Comparison of ENCODE assay signal across 8 cellular contexts in genomic region chr16:46673320-46674013, GRCh38. TPM values are rescaled to one million over a fixed set of nuclear protein-coding genes. Genes with fewer than 3 reads are reported as not detected.
A peak's percentile ranks its signal among the peaks of the same experiment; 100 is the strongest.
DNase-seq lines count a peak whose midpoint lies in the region; ATAC-seq, FAIRE-seq and TF ChIP-seq lines count a peak whose summit lies in the region.

No MANE protein-coding gene starts in this region.

- H3K27ac ChIP-seq in Karpas-422 (ENCODE audit: low read length) = no peak overlapping the region
- no peak overlapping the region for H3K27ac ChIP-seq in heart right ventricle

- H3K9me2 ChIP-seq in Karpas-422 (replicated peaks; ENCODE audit: insufficient read depth, low read length) = no peaks in the 10 kb centered on the region

- FAIRE-seq in RCC 7860 (lab: Jason Lieb, UNC) = no peak

- no peaks in the 10 kb centered on the region for H3K4me1 Mint-ChIP-seq in activated naive CD8-positive, alpha-beta T cell treated with anti-CD3 and anti-CD28 coated beads for 36 hours

- no peak overlapping the region for H3K27ac Mint-ChIP-seq in activated naive CD8-positive, alpha-beta T cell treated with anti-CD3 and anti-CD28 coated beads for 36 hours

- intact Hi-C loops in heart right ventricle (cut with DNase I) (loop anchor here in 9 of 10 donors (5.0 to 10.0 kb wide), 6 partner anchors 129 to 1491 kb away; no protein-coding TSS in a partner anchor), sciatic nerve (cut with DNase I) (no loop called here)

- H3K4me1 ChIP-seq in Karpas-422 (ENCODE audit: low read length) (no peaks in the 10 kb centered on the region), heart right ventricle (no peaks in the 10 kb centered on the region)

- H3K36me3 ChIP-seq in Karpas-422 (ENCODE audit: insufficient read depth, low read length) (peaks cover 28% of the 10 kb centered on the region), heart right ventricle (peaks cover 0 to 100% (median 60%) of the 10 kb centered on the region in 9 donors)

- no peaks in the 10 kb centered on the region for H3K27me3 Mint-ChIP-seq in activated naive CD8-positive, alpha-beta T cell treated with anti-CD3 and anti-CD28 coated beads for 36 hours

- H4K20me1 ChIP-seq in Karpas-422 (ENCODE audit: insufficient read depth, low read depth, low read length) = no peaks in the 10 kb centered on the region

- H3K9me3 ChIP-seq in Karpas-422 (ENCODE audit: low read length) = no peaks in the 10 kb centered on the region
- H3K9me3 ChIP-seq in heart right ventricle = no peaks in the 10 kb centered on the region

- peaks cover 6% of the 10 kb centered on the region for H3K36me3 Mint-ChIP-seq in activated naive CD8-positive, alpha-beta T cell treated with anti-CD3 and anti-CD28 coated beads for 36 hours

- ATAC-seq in GM21528 (IDR thresholded peaks at IDR 0.05; ENCODE audit: low FRiP score, unreplicated experiment) (peak; percentile 92), heart right ventricle (peak; percentile 73 to 94 (median 91)), sciatic nerve (peak; percentile 60)

- H3K9ac ChIP-seq in Karpas-422 (ENCODE audit: low read length) = no peak overlapping the region

- H3K4me3 ChIP-seq in Karpas-422 (ENCODE audit: low read length) (no peak overlapping the region), heart right ventricle (no peak overlapping the region)

- H3K4me2 ChIP-seq in Karpas-422 (ENCODE audit: low read depth, low read length, poor library complexity, severe bottlenecking) = no peak overlapping the region

- no peak overlapping the region for H2AFZ ChIP-seq in Karpas-422 (ENCODE audit: low read length)

- WGBS in heart right ventricle, 2 donors = 49 to 60% methylated on average over 6 of the region's 6 CpGs

- H3K27me3 ChIP-seq in Karpas-422 (ENCODE audit: low read length) (no peaks in the 10 kb centered on the region), heart right ventricle (no peaks in the 10 kb centered on the region)

- no peak overlapping the region for H3K4me3 Mint-ChIP-seq in activated naive CD8-positive, alpha-beta T cell treated with anti-CD3 and anti-CD28 coated beads for 36 hours

- TF ChIP-seq CTCF in heart right ventricle (IDR thresholded peaks at IDR 0.05) = peak; percentile 72 to 95 (median 90)

- H3K9me3 Mint-ChIP-seq in activated naive CD8-positive, alpha-beta T cell treated with anti-CD3 and anti-CD28 coated beads for 36 hours = no peaks in the 10 kb centered on the region

- H3K79me2 ChIP-seq in Karpas-422 (ENCODE audit: low read length) = peaks cover 9% of the 10 kb centered on the region

- peak; percentile 83 for DNase-seq in DMS53 (lab: John Stamatoyannopoulos, UW)
- peak; percentile 89 for DNase-seq in Karpas-422
- DNase-seq in RCC 7860 (ENCODE audit: low spot score) = peak; percentile 47
- DNase-seq in activated naive CD8-positive, alpha-beta T cell treated with anti-CD3 and anti-CD28 coated beads for 36 hours = peak; percentile 24
- peak in 1 of 2 donors; percentile 41 for DNase-seq in heart right ventricle
- no peak for DNase-seq in sciatic nerve (ENCODE audit: low spot score)
- DNase-seq in KG1 (lab: John Stamatoyannopoulos, UW) = no peak

RNA-seq across cellular contexts. Expression of gene VPS35, which starts 15.5 kb away (rescaled TPM):
- total RNA-seq in Karpas-422 (2014; rRNA removed; shearing (Covaris generic); ENCODE audit: low replicate concordance) = 47.5 and 91.1 TPM in 2 replicates
- 100 to 1,000 TPM; 103 to 106 TPM for total RNA-seq in activated naive CD8-positive, alpha-beta T cell treated with anti-CD3 and anti-CD28 coated beads for 36 hours
- total RNA-seq in heart right ventricle = 100 to 1,000 TPM in 1 of 10 donors, 10 to 100 TPM in 9; 73.9 to 106 (median 91.3) TPM
- polyA plus RNA-seq in heart right ventricle = 10 to 100 TPM; 12.7 to 36.7 TPM
- total RNA-seq in sciatic nerve = 87.3 TPM

RNA-seq across cellular contexts. Expression of gene ORC6, which starts 16.0 kb away (rescaled TPM):
- total RNA-seq in Karpas-422 (2014; rRNA removed; shearing (Covaris generic); ENCODE audit: low replicate concordance) = 24.4 and 38.0 TPM in 2 replicates
- 10 to 100 TPM; 60.7 to 62.2 TPM for total RNA-seq in activated naive CD8-positive, alpha-beta T cell treated with anti-CD3 and anti-CD28 coated beads for 36 hours
- 1 to 10 TPM in 8 of 10 donors, under 1 TPM in 2; 0.56 to 2.7 (median 1.9) TPM for total RNA-seq in heart right ventricle
- 1 to 10 TPM; 2.5 TPM for polyA plus RNA-seq in heart right ventricle
- total RNA-seq in sciatic nerve = 1.8 TPM

RNA-seq across cellular contexts. Expression of gene SHCBP1, which starts 52.3 kb away (rescaled TPM):
- total RNA-seq in Karpas-422 (2014; rRNA removed; shearing (Covaris generic); ENCODE audit: low replicate concordance) = 15.5 and 15.7 TPM in 2 replicates
- 10 to 100 TPM; 39.5 to 41.6 TPM for total RNA-seq in activated naive CD8-positive, alpha-beta T cell treated with anti-CD3 and anti-CD28 coated beads for 36 hours
- total RNA-seq in heart right ventricle (1 to 10 TPM in 4 of 10 donors, under 1 TPM in 6; 0.26 to 4.1 (median 0.84) TPM), sciatic nerve (1.9 TPM)
- polyA plus RNA-seq in heart right ventricle = 1 to 10 TPM in 1 of 2 donors, under 1 TPM in 1; 0.30 to 1.8 TPM

Comparison
In these comparisons a context has a peak if more than half of its experiments do, and no peak if none do; other contexts are left out.
1. DNase-seq: peak in DMS53 (single experiment), Karpas-422 (single experiment), RCC 7860 (single experiment) and activated naive CD8-positive, alpha-beta T cell treated with anti-CD3 and anti-CD28 coated beads for 36 hours (single experiment); none in sciatic nerve (single experiment) and KG1 (single experiment).
2. Peak in every context shown above with its lines, with median percentiles within 50 percentile points of each other: ATAC-seq.